In the genomic region with DNA sequence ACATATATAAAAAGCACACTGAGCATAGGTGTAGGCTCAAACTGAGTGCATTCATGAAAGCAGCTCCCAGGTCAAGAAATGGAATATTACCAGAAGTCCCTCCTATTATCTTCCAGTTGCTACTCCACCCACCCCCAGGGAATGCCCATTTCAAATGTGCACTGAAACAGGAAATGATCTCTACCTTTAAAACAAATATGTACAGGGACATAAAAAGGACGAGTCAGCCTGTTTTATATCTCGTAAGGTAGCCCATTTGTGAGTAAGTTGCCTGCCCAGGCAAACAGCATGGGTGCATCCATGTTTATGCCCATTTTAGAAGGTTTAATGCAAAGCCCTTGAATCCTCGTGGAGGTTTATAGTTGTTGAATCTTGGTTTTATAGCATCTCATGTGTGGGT, we compare ENCODE assay signal across 20 cellular contexts. TPM values are rescaled to one million over a fixed set of nuclear protein-coding genes. Genes with fewer than 3 reads are reported as not detected.
"Had no signal": no experiment of that assay in that cellular context is flagged by ENCODE, and none has a peak within 500 bp of the region (broad histone marks: within the 10 kb centered on the region; RNA-seq: fewer than 3 reads in every experiment).

No MANE protein-coding gene starts in this region.

- H3K9me3 ChIP-seq: psoas muscle had no signal

- H3K4me3 ChIP-seq: dorsolateral prefrontal cortex, psoas muscle, skin epidermis had no signal

- H3K4me1 ChIP-seq: psoas muscle had no signal

- H3K27ac ChIP-seq: dorsolateral prefrontal cortex, psoas muscle, skin epidermis had no signal

- ATAC-seq: left ventricle myocardium superior; naive thymus-derived CD8-positive, alpha-beta T cell; psoas muscle; right cardiac atrium had no signal

- DNase-seq: activated CD4-positive, alpha-beta T cell treated with anti-CD3 and anti-CD28 coated beads, Interleukin-2, amount 50 U/mL, for 48 hours; activated naive CD4-positive, alpha-beta T cell; activated naive CD8-positive, alpha-beta T cell treated with anti-CD3 and anti-CD28 coated beads, Interleukin-2, amount 10 ng/mL, durations not matched to agents 7 days and 5 days; amygdala; dorsolateral prefrontal cortex; foreskin fibroblast; hypothalamus; kidney; left ventricle myocardium superior; naive thymus-derived CD8-positive, alpha-beta T cell; psoas muscle; right cardiac atrium; stimulated activated CD4-positive, alpha-beta T cell treated with anti-CD3 and anti-CD28 coated beads, Interleukin-15, amount 100 ng/mL, for 24 hours; stimulated activated CD4-positive, alpha-beta T cell treated with anti-CD3 and anti-CD28 coated beads, Interleukin-2, amount 100 ng/mL, for 48 hours; T-helper 2 cell had no signal

RNA-seq across cellular contexts. Expression of gene FFAR4, which starts 10.4 kb away (rescaled TPM):
- total RNA-seq: activated naive CD8-positive, alpha-beta T cell treated with anti-CD3 and anti-CD28 coated beads, Interleukin-2, amount 10 ng/mL, durations not matched to agents 7 days and 5 days; naive thymus-derived CD8-positive, alpha-beta T cell; osteocyte; temporal lobe had no signal
- polyA plus RNA-seq: naive thymus-derived CD8-positive, alpha-beta T cell had no signal

RNA-seq across cellular contexts. Expression of gene RBP4, which starts 24.1 kb away (rescaled TPM):
- total RNA-seq: activated naive CD8-positive, alpha-beta T cell treated with anti-CD3 and anti-CD28 coated beads, Interleukin-2, amount 10 ng/mL, durations not matched to agents 7 days and 5 days; naive thymus-derived CD8-positive, alpha-beta T cell had no signal
- polyA plus RNA-seq: naive thymus-derived CD8-positive, alpha-beta T cell had no signal

RNA-seq across cellular contexts. Expression of gene PDE6C, which starts 35.4 kb away (rescaled TPM):
- total RNA-seq: activated naive CD8-positive, alpha-beta T cell treated with anti-CD3 and anti-CD28 coated beads, Interleukin-2, amount 10 ng/mL, durations not matched to agents 7 days and 5 days; cardiac septum; kidney; left ventricle myocardium superior; mucosa of gallbladder; naive thymus-derived CD8-positive, alpha-beta T cell; osteocyte; psoas muscle; right cardiac atrium; temporal lobe had no signal
- polyA plus RNA-seq: psoas muscle, right cardiac atrium had no signal
